In the genomic region with DNA sequence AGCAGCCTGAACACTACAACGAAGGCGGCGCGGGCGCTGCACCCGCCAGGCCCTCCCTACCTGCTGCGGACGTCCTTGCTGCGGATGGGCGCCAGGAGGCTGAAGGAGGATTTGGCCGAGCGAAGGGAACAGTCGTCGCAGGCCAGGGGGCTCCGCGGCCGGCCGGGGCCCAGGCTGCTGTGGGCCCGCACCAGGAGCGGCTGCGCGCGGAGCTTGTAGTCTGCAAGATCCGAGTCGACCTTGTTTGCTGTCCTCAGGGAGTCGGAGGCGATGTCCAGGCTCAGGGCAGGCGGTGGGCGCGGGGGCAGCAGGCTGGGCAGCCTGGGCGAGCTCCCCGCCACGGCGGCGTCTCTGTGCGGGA, we compare ENCODE assay signal across 6 cellular contexts. TPM values are rescaled to one million over a fixed set of nuclear protein-coding genes. Genes with fewer than 3 reads are reported as not detected.
DNase-seq lines count a peak whose midpoint lies in the region; ATAC-seq, FAIRE-seq and TF ChIP-seq lines count a peak whose summit lies in the region.

No MANE protein-coding gene starts in this region.

- H3K4me3 Mint-ChIP-seq in CD4-positive, alpha-beta T cell = peak overlapping the region; percentile 97

- H3K9me3 ChIP-seq in CD4-positive, alpha-beta T cell (ENCODE audit: control insufficient read depth, low read length) = no peaks in the 10 kb centered on the region
- H3K9me3 ChIP-seq in pancreas = no peaks in the 10 kb centered on the region

- POLR2A ChIA-PET in CD4-positive, alpha-beta T cell (lab: Charles Lee) = interaction anchor here (0.9 to 1.8 kb wide), 3 partner anchors 29 to 45 kb away, joined by 3 to 6 read pairs (median 4); no protein-coding TSS in a partner anchor

- peaks cover 0 to 21% (median 10%) of the 10 kb centered on the region in 3 donors for H3K36me3 ChIP-seq in pancreas

- peak overlapping the region; percentile 92 for H3K27ac Mint-ChIP-seq in CD4-positive, alpha-beta T cell

- H3K4me3 ChIP-seq in coronary artery (peak overlapping the region; percentile 99), pancreas (peak overlapping the region; percentile 83 to 98 (median 94))

- no peak for TF ChIP-seq CTCF in CD4-positive, alpha-beta T cell (IDR thresholded peaks at IDR 0.05)
- no peak for TF ChIP-seq CTCF in coronary artery (IDR thresholded peaks at IDR 0.05)
- no peak for TF ChIP-seq CTCF in pancreas (IDR thresholded peaks at IDR 0.05)

- intact Hi-C loops in CD4-positive, alpha-beta T cell (cut with DNase I, micrococcal nuclease) = loop anchor here in 1 of 2 experiments (2.0 kb wide), 3 partner anchors 28 to 76 kb away; a partner anchor contains a TSS
- intact Hi-C loops in pancreas (cut with DNase I) = no loop called here

- WGBS in pancreas, 2 donors = 2 to 3% methylated on average over 18 to 36 of the region's 36 CpGs

- no peaks in the 10 kb centered on the region for H3K9me3 Mint-ChIP-seq in CD4-positive, alpha-beta T cell

- CTCF ChIA-PET in CD4-positive, alpha-beta T cell (lab: Charles Lee) = no interaction called here

- ATAC-seq in CD4-positive, alpha-beta T cell (ENCODE audit: poor library complexity) = peak; percentile 19
- ATAC-seq in HG02981 (IDR thresholded peaks at IDR 0.05; ENCODE audit: unreplicated experiment) = peak; percentile 12
- peak; percentile 6 to 17 (median 15) for ATAC-seq in pancreas

- no peaks in the 10 kb centered on the region for H3K27me3 Mint-ChIP-seq in CD4-positive, alpha-beta T cell

- peaks cover 21% of the 10 kb centered on the region for H3K4me1 Mint-ChIP-seq in CD4-positive, alpha-beta T cell (ENCODE audit: low read depth)

- peaks cover 40% of the 10 kb centered on the region for H3K36me3 Mint-ChIP-seq in CD4-positive, alpha-beta T cell (ENCODE audit: low read depth)

- peaks cover 0 to 16% (median 5%) of the 10 kb centered on the region in 3 donors for H3K4me1 ChIP-seq in pancreas

- no peak for FAIRE-seq in pancreas (lab: Jason Lieb, UNC)

- DNase-seq in CD4-positive, alpha-beta T cell = no peak
- DNase-seq in coronary artery (ENCODE audit: low spot score) (no peak), pancreas (peak in 1 of 6 donors; percentile 35), NAMALWA (ENCODE audit: low spot score) (no peak), NCI-H345 treated with DMSO at 0.1 percent for 48 hours (lab: John Stamatoyannopoulos, UW; ENCODE audit: unreplicated experiment) (no peak)

- no peaks in the 10 kb centered on the region for H3K27me3 ChIP-seq in CD4-positive, alpha-beta T cell (ENCODE audit: control insufficient read depth, insufficient read depth, low read length)
- no peaks in the 10 kb centered on the region for H3K27me3 ChIP-seq in pancreas

- H3K27ac ChIP-seq in CD4-positive, alpha-beta T cell (ENCODE audit: low read depth, low read length) = peak overlapping the region; percentile 7
- H3K27ac ChIP-seq in coronary artery (peak overlapping the region in 1 of 2 donors; percentile 90), pancreas (no peak overlapping the region)

RNA-seq across cellular contexts. Expression of a gene that starts 1.1 kb away (rescaled TPM):
- 10 to 100 TPM; 17.2 to 19.4 TPM for total RNA-seq in CD4-positive, alpha-beta T cell
- 1 to 10 TPM; 3.8 to 10.0 (median 5.2) TPM for total RNA-seq in pancreas
- polyA plus RNA-seq in pancreas = 10 to 100 TPM; 13.9 to 14.9 TPM

RNA-seq across cellular contexts. Expression of a gene that starts 28.1 kb away (rescaled TPM):
- 100 to 1,000 TPM; 107 to 109 TPM for total RNA-seq in CD4-positive, alpha-beta T cell
- total RNA-seq in pancreas = 10 to 100 TPM; 16.3 to 23.7 (median 17.4) TPM
- 10 to 100 TPM; 43.0 to 51.4 TPM for polyA plus RNA-seq in pancreas

RNA-seq across cellular contexts. Expression of a gene that starts 28.1 kb away (rescaled TPM):
- 10 to 100 TPM; 37.7 to 43.2 TPM for total RNA-seq in CD4-positive, alpha-beta T cell
- total RNA-seq in pancreas = 10 to 100 TPM; 13.8 to 29.1 (median 20.4) TPM
- polyA plus RNA-seq in pancreas = 10 to 100 TPM; 34.9 to 36.6 TPM

RNA-seq across cellular contexts. Expression of a gene that starts 38.6 kb away (rescaled TPM):
- total RNA-seq in CD4-positive, alpha-beta T cell = 1 to 10 TPM; 7.7 to 8.0 TPM
- 1 to 10 TPM; 3.8 to 6.4 (median 4.7) TPM for total RNA-seq in pancreas
- polyA plus RNA-seq in pancreas = 10 to 100 TPM; 18.1 to 22.0 TPM

RNA-seq across cellular contexts. Expression of a gene that starts 44.3 kb away (rescaled TPM):
- 10 to 100 TPM; 73.0 to 75.0 TPM for total RNA-seq in CD4-positive, alpha-beta T cell
- 10 to 100 TPM; 32.1 to 46.6 (median 39.5) TPM for total RNA-seq in pancreas
- polyA plus RNA-seq in pancreas = 10 to 100 TPM; 49.7 to 66.9 TPM

Comparison
In these comparisons a context has a peak if more than half of its experiments do, and no peak if none do; other contexts are left out.
1. RNA of a gene that starts 28.1 kb away (total RNA-seq): 107 to 109 TPM in CD4-positive, alpha-beta T cell; 16.3 to 23.7 TPM in pancreas; every median in the first group is over 4 times any median in the second.
2. Peak in every context shown above with its lines, with median percentiles within 50 percentile points of each other: ATAC-seq.